1 cellular context compared by ENCODE assay signal in genomic region chr1:2199042-2199810, GRCh38.
TF ChIP-seq lines count a peak whose summit lies in the region.

No MANE protein-coding gene starts in this region.

TF ChIP-seq in HepG2, 621 proteins besides CTCF, POLR2A, EP300 and RAD21 (continued from another document):
- TF ChIP-seq ZNF335 (CRISPR knock-in tag; IDR thresholded peaks at IDR 0.05) (no peak), SALL1 (CRISPR knock-in tag; IDR thresholded peaks at IDR 0.05) (0 out of 2 replicates have a peak, but pooled peaks have one; percentile 5), ZNF607 (CRISPR knock-in tag; IDR thresholded peaks at IDR 0.05; ENCODE audit: borderline replicate concordance) (0 out of 2 replicates have a peak, but pooled peaks have one; percentile 30), POGZ (CRISPR knock-in tag; IDR thresholded peaks at IDR 0.05) (no peak), GABPB1 (CRISPR knock-in tag; IDR thresholded peaks at IDR 0.05) (peak; percentile 24; the same call in 1 of the 2 replicates), TBX3 (IDR thresholded peaks at IDR 0.05; ENCODE audit: borderline replicate concordance) (no peak), PATZ1 (CRISPR knock-in tag; IDR thresholded peaks at IDR 0.05) (peak; percentile 78), MAZ (IDR thresholded peaks at IDR 0.05; ENCODE audit: borderline replicate concordance, low read depth, low read length) (no peak), MAZ (CRISPR knock-in tag; IDR thresholded peaks at IDR 0.05; ENCODE audit: low read depth) (peak; percentile 18; the same call in 1 of the 2 replicates), ZNF143 (CRISPR knock-in tag; IDR thresholded peaks at IDR 0.05) (no peak), XBP1 (CRISPR knock-in tag; IDR thresholded peaks at IDR 0.05) (no peak), ZBTB21 (CRISPR knock-in tag; IDR thresholded peaks at IDR 0.05) (no peak), HNF1B (CRISPR knock-in tag; IDR thresholded peaks at IDR 0.05) (peak; percentile 56), GATAD1 (CRISPR knock-in tag; IDR thresholded peaks at IDR 0.05) (peak; percentile 54; the same call in 1 of the 2 replicates), ZNF605 (CRISPR knock-in tag; IDR thresholded peaks at IDR 0.05) (peak; percentile 33; the same call in 1 of the 2 replicates), TP53 (CRISPR knock-in tag; conservative IDR thresholded peaks at IDR 0.05) (no peak), MTA1 (CRISPR knock-in tag; IDR thresholded peaks at IDR 0.05; ENCODE audit: borderline replicate concordance) (0 out of 2 replicates have a peak, but pooled peaks have one; percentile 10), ATF1 (CRISPR knock-in tag; IDR thresholded peaks at IDR 0.05) (no peak), ZNF614 (CRISPR knock-in tag; IDR thresholded peaks at IDR 0.05; ENCODE audit: borderline replicate concordance) (0 out of 2 replicates have a peak, but pooled peaks have one; percentile 12), TBP (CRISPR knock-in tag; IDR thresholded peaks at IDR 0.05) (no peak), NFYC (CRISPR knock-in tag; IDR thresholded peaks at IDR 0.05) (peak; percentile 71), SPEN (CRISPR knock-in tag; IDR thresholded peaks at IDR 0.05; ENCODE audit: low read depth) (peak; percentile 68; the same call in 1 of the 2 replicates), GMEB1 (CRISPR knock-in tag; IDR thresholded peaks at IDR 0.05; ENCODE audit: borderline replicate concordance) (peak; percentile 47; the same call in 1 of the 2 replicates), ZFX (CRISPR knock-in tag; IDR thresholded peaks at IDR 0.05; ENCODE audit: low read depth) (peak; percentile 29; the same call in 1 of the 2 replicates), TAF1 (CRISPR knock-in tag; IDR thresholded peaks at IDR 0.05) (peak; percentile 55; the same call in 1 of the 2 replicates), JUNB (CRISPR knock-in tag; IDR thresholded peaks at IDR 0.05; ENCODE audit: borderline replicate concordance) (no peak)
- TF ChIP-seq, protein P1, sequence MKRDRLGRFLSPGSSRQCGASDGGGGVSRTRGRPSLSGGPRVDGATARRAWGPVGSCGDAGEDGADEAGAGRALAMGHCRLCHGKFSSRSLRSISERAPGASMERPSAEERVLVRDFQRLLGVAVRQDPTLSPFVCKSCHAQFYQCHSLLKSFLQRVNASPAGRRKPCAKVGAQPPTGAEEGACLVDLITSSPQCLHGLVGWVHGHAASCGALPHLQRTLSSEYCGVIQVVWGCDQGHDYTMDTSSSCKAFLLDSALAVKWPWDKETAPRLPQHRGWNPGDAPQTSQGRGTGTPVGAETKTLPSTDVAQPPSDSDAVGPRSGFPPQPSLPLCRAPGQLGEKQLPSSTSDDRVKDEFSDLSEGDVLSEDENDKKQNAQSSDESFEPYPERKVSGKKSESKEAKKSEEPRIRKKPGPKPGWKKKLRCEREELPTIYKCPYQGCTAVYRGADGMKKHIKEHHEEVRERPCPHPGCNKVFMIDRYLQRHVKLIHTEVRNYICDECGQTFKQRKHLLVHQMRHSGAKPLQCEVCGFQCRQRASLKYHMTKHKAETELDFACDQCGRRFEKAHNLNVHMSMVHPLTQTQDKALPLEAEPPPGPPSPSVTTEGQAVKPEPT (CRISPR knock-in tag; IDR thresholded peaks at IDR 0.05; ENCODE audit: low read depth), result no peak
- TF ChIP-seq, protein P2, sequence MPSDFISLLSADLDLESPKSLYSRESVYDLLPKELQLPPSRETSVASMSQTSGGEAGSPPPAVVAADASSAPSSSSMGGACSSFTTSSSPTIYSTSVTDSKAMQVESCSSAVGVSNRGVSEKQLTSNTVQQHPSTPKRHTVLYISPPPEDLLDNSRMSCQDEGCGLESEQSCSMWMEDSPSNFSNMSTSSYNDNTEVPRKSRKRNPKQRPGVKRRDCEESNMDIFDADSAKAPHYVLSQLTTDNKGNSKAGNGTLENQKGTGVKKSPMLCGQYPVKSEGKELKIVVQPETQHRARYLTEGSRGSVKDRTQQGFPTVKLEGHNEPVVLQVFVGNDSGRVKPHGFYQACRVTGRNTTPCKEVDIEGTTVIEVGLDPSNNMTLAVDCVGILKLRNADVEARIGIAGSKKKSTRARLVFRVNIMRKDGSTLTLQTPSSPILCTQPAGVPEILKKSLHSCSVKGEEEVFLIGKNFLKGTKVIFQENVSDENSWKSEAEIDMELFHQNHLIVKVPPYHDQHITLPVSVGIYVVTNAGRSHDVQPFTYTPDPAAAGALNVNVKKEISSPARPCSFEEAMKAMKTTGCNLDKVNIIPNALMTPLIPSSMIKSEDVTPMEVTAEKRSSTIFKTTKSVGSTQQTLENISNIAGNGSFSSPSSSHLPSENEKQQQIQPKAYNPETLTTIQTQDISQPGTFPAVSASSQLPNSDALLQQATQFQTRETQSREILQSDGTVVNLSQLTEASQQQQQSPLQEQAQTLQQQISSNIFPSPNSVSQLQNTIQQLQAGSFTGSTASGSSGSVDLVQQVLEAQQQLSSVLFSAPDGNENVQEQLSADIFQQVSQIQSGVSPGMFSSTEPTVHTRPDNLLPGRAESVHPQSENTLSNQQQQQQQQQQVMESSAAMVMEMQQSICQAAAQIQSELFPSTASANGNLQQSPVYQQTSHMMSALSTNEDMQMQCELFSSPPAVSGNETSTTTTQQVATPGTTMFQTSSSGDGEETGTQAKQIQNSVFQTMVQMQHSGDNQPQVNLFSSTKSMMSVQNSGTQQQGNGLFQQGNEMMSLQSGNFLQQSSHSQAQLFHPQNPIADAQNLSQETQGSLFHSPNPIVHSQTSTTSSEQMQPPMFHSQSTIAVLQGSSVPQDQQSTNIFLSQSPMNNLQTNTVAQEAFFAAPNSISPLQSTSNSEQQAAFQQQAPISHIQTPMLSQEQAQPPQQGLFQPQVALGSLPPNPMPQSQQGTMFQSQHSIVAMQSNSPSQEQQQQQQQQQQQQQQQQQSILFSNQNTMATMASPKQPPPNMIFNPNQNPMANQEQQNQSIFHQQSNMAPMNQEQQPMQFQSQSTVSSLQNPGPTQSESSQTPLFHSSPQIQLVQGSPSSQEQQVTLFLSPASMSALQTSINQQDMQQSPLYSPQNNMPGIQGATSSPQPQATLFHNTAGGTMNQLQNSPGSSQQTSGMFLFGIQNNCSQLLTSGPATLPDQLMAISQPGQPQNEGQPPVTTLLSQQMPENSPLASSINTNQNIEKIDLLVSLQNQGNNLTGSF (CRISPR knock-in tag; IDR thresholded peaks at IDR 0.05), result no peak
- TF ChIP-seq, protein P3, sequence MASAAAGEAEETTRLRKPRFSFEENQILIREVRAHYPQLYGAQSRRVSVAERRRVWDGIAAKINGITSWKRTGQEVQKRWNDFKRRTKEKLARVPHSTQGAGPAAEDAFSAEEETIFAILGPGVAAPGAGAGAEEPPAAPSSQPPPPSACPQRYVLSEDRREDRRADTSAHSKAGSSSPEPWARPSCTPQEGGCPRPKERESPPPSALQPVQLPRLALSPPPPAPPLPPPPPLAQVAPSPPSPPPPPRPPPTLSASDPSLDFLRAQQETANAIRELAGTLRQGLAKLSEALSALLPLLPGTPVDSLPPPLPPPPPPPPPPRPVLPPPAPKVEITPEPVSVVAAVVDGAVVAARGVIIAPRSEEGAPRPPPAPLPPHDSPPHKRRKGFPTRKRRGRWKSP (CRISPR knock-in tag; IDR thresholded peaks at IDR 0.05), result no peak
- TF ChIP-seq, protein P4, sequence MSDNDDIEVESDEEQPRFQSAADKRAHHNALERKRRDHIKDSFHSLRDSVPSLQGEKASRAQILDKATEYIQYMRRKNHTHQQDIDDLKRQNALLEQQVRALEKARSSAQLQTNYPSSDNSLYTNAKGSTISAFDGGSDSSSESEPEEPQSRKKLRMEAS (IDR thresholded peaks at IDR 0.05), result 0 out of 2 replicates have a peak, but pooled peaks have one; percentile 21
- TF ChIP-seq, protein P5, sequence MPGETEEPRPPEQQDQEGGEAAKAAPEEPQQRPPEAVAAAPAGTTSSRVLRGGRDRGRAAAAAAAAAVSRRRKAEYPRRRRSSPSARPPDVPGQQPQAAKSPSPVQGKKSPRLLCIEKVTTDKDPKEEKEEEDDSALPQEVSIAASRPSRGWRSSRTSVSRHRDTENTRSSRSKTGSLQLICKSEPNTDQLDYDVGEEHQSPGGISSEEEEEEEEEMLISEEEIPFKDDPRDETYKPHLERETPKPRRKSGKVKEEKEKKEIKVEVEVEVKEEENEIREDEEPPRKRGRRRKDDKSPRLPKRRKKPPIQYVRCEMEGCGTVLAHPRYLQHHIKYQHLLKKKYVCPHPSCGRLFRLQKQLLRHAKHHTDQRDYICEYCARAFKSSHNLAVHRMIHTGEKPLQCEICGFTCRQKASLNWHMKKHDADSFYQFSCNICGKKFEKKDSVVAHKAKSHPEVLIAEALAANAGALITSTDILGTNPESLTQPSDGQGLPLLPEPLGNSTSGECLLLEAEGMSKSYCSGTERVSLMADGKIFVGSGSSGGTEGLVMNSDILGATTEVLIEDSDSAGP (CRISPR knock-in tag; IDR thresholded peaks at IDR 0.05; ENCODE audit: borderline replicate concordance), result peak; percentile 28; the same call in 1 of the 2 replicates
- TF ChIP-seq, protein P6, sequence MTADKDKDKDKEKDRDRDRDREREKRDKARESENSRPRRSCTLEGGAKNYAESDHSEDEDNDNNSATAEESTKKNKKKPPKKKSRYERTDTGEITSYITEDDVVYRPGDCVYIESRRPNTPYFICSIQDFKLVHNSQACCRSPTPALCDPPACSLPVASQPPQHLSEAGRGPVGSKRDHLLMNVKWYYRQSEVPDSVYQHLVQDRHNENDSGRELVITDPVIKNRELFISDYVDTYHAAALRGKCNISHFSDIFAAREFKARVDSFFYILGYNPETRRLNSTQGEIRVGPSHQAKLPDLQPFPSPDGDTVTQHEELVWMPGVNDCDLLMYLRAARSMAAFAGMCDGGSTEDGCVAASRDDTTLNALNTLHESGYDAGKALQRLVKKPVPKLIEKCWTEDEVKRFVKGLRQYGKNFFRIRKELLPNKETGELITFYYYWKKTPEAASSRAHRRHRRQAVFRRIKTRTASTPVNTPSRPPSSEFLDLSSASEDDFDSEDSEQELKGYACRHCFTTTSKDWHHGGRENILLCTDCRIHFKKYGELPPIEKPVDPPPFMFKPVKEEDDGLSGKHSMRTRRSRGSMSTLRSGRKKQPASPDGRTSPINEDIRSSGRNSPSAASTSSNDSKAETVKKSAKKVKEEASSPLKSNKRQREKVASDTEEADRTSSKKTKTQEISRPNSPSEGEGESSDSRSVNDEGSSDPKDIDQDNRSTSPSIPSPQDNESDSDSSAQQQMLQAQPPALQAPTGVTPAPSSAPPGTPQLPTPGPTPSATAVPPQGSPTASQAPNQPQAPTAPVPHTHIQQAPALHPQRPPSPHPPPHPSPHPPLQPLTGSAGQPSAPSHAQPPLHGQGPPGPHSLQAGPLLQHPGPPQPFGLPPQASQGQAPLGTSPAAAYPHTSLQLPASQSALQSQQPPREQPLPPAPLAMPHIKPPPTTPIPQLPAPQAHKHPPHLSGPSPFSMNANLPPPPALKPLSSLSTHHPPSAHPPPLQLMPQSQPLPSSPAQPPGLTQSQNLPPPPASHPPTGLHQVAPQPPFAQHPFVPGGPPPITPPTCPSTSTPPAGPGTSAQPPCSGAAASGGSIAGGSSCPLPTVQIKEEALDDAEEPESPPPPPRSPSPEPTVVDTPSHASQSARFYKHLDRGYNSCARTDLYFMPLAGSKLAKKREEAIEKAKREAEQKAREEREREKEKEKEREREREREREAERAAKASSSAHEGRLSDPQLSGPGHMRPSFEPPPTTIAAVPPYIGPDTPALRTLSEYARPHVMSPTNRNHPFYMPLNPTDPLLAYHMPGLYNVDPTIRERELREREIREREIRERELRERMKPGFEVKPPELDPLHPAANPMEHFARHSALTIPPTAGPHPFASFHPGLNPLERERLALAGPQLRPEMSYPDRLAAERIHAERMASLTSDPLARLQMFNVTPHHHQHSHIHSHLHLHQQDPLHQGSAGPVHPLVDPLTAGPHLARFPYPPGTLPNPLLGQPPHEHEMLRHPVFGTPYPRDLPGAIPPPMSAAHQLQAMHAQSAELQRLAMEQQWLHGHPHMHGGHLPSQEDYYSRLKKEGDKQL (CRISPR knock-in tag; IDR thresholded peaks at IDR 0.05; ENCODE audit: low read depth), result no peak
TF ChIP-seq in HepG2: peak in this region for 36.
